ENCODE assay signal across 13 cellular contexts in the genomic region with DNA sequence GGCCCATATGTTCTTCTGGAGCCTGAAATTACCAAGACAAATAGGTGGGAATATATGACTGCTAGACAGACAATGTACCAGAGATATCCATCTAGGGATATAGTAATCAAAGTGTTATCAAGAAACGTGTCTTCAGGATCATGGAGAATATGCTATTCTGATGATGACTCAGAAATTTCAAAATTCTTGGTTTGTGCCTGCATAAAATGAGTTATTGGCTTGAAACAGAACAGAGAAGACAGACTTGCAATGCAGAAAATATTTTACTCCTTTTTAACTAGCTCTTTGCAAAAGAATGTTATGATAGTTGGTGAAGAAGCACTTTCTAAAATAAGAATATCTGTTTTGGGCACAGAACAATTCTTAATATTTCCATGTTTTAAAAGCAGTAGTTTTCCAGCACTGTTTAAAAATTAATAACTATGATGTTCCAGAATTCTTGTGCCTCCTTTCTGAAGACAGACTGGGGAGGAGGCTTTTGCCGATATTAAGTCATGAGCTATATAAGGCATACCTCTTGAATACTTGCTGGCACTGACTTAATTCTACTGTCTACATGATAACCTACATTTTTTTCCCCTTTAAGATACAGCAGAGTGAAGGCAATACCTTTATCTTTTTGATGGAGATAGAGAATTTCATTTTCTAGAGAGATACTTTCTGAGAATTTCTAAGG. TPM values are rescaled to one million over a fixed set of nuclear protein-coding genes. Genes with fewer than 3 reads are reported as not detected.
A peak's percentile ranks its signal among the peaks of the same experiment; 100 is the strongest.
DNase-seq lines count a peak whose midpoint lies in the region; ATAC-seq and TF ChIP-seq lines count a peak whose summit lies in the region.
"Had no signal": no experiment of that assay in that cellular context is flagged by ENCODE, and none has a peak within 500 bp of the region (broad histone marks: within the 10 kb centered on the region; RNA-seq: fewer than 3 reads in every experiment).

No MANE protein-coding gene starts in this region.

- H3K27me3 ChIP-seq in breast epithelium (no peaks in the 10 kb centered on the region), thyroid gland (no peaks in the 10 kb centered on the region), right lobe of liver (no peaks in the 10 kb centered on the region)

- no peaks in the 10 kb centered on the region for H3K36me3 ChIP-seq in breast epithelium
- H3K36me3 ChIP-seq in thyroid gland: no peaks in the 10 kb centered on the region
- no peaks in the 10 kb centered on the region for H3K36me3 ChIP-seq in right lobe of liver

- no peaks in the 10 kb centered on the region for H3K27me3 Mint-ChIP-seq in HFFc6 (ENCODE audit: insufficient read depth)
- H3K27me3 Mint-ChIP-seq in activated T-cell treated with anti-CD3 and anti-CD28 coated beads, Interleukin-2, amount 50 U/mL, for 4 hours (ENCODE audit: low read depth): peaks cover 8% of the 10 kb centered on the region

- H3K4me3 ChIP-seq in breast epithelium (no peak overlapping the region), thyroid gland (replicated peaks in 1 of 3) (no peak overlapping the region), right lobe of liver (no peak overlapping the region)

- intact Hi-C loops in breast epithelium (cut with DNase I; ENCODE audit: low total_unique reads): no loop called here
- intact Hi-C loops in thyroid gland (cut with DNase I): no loop called here
- intact Hi-C loops in right lobe of liver (cut with DNase I): no loop called here
- intact Hi-C loops in cardiac septum (cut with DNase I): no loop called here

- H3K36me3 Mint-ChIP-seq in HFFc6 (ENCODE audit: low read depth): no peaks in the 10 kb centered on the region
- H3K36me3 Mint-ChIP-seq in activated T-cell treated with anti-CD3 and anti-CD28 coated beads, Interleukin-2, amount 50 U/mL, for 4 hours (ENCODE audit: insufficient read depth): no peaks in the 10 kb centered on the region
- H3K36me3 Mint-ChIP-seq: CD8-positive, alpha-beta T cell had no signal

- no peak for TF ChIP-seq CTCF in HFFc6 (IDR thresholded peaks at IDR 0.05)
- TF ChIP-seq CTCF in breast epithelium (IDR thresholded peaks at IDR 0.05): no peak
- no peak for TF ChIP-seq CTCF in thyroid gland (IDR thresholded peaks at IDR 0.05)
- no peak for TF ChIP-seq CTCF in right lobe of liver (IDR thresholded peaks at IDR 0.05)

- peak overlapping the region; percentile 50 to 53 for H3K27ac ChIP-seq in breast epithelium
- peak overlapping the region in 2 of 3 donors; percentile 22 to 66 for H3K27ac ChIP-seq in thyroid gland
- H3K27ac ChIP-seq in right lobe of liver: no peak overlapping the region

- peaks cover 63% of the 10 kb centered on the region for H3K4me1 Mint-ChIP-seq in HFFc6 (ENCODE audit: low read depth)
- no peaks in the 10 kb centered on the region for H3K4me1 Mint-ChIP-seq in activated T-cell treated with anti-CD3 and anti-CD28 coated beads, Interleukin-2, amount 50 U/mL, for 4 hours (ENCODE audit: low read depth)
- H3K4me1 Mint-ChIP-seq: activated CD4-positive, alpha-beta T cell treated with anti-CD3 and anti-CD28 coated beads, Interleukin-2, amount 10 ng/mL, durations not matched to agents 7 days and 5 days had no signal

- ATAC-seq in right lobe of liver (no peak), GM21619 (IDR thresholded peaks at IDR 0.05; ENCODE audit: unreplicated experiment) (no peak)
- ATAC-seq in activated T-cell treated with anti-CD3 and anti-CD28 coated beads, Interleukin-2, amount 50 U/mL, for 4 hours: no peak
- ATAC-seq: CD8-positive, alpha-beta T cell; T-helper 17 cell had no signal

- H3K9me3 ChIP-seq in breast epithelium (no peaks in the 10 kb centered on the region), thyroid gland (no peaks in the 10 kb centered on the region), right lobe of liver (no peaks in the 10 kb centered on the region)

- H3K4me1 ChIP-seq in breast epithelium (no peaks in the 10 kb centered on the region), thyroid gland (peaks cover 14 to 29% of the 10 kb centered on the region in 2 donors), right lobe of liver (no peaks in the 10 kb centered on the region)

- whole genome bisulfite sequencing in thyroid gland, 2 donors: 75 to 79% methylated on average over 2 of the region's 2 CpGs
- 56% methylated on average over 2 of the region's 2 CpGs for WGBS in right lobe of liver (ENCODE audit: insufficient coverage, low coverage, low lambda C conversion rate, missing lambda C conversion rate)

- no peak for TF ChIP-seq POLR2A in breast epithelium (IDR thresholded peaks at IDR 0.05)
- TF ChIP-seq POLR2A in thyroid gland (IDR thresholded peaks at IDR 0.05): no peak
- TF ChIP-seq POLR2A in right lobe of liver (IDR thresholded peaks at IDR 0.05): no peak

- H3K9me3 Mint-ChIP-seq in HFFc6: no peaks in the 10 kb centered on the region
- no peaks in the 10 kb centered on the region for H3K9me3 Mint-ChIP-seq in activated T-cell treated with anti-CD3 and anti-CD28 coated beads, Interleukin-2, amount 50 U/mL, for 4 hours
- H3K9me3 Mint-ChIP-seq: activated CD4-positive, alpha-beta T cell treated with anti-CD3 and anti-CD28 coated beads, Interleukin-2, amount 10 ng/mL, durations not matched to agents 7 days and 5 days; CD8-positive, alpha-beta T cell had no signal

- DNase-seq in HFFc6: peak; percentile 68
- DNase-seq in breast epithelium (ENCODE audit: low spot score in 2 of 2): no peak
- DNase-seq in iris pigment epithelial cell (ENCODE audit: low read depth): peak; percentile 87
- no peak for DNase-seq in thyroid gland
- no peak for DNase-seq in right lobe of liver
- no peak for DNase-seq in activated T-cell treated with anti-CD3 and anti-CD28 coated beads, Interleukin-2, amount 50 U/mL, for 4 hours
- no peak for DNase-seq in cardiac septum (ENCODE audit: low spot score)
- DNase-seq: activated CD4-positive, alpha-beta T cell treated with anti-CD3 and anti-CD28 coated beads, Interleukin-2, amount 10 ng/mL, durations not matched to agents 7 days and 5 days; CD8-positive, alpha-beta T cell; NCI-H510A treated with DMSO at 0.1 percent for 48 hours; stimulated activated naive CD4-positive, alpha-beta T cell treated with Interleukin-2 at 50 U/mL for 16 hours; T-helper 17 cell had no signal

- peak overlapping the region; percentile 82 for H3K27ac Mint-ChIP-seq in HFFc6
- H3K27ac Mint-ChIP-seq: activated CD4-positive, alpha-beta T cell treated with anti-CD3 and anti-CD28 coated beads, Interleukin-2, amount 10 ng/mL, durations not matched to agents 7 days and 5 days; CD8-positive, alpha-beta T cell; T-helper 17 cell had no signal

- H3K4me3 Mint-ChIP-seq in HFFc6: peak overlapping the region; percentile 69
- H3K4me3 Mint-ChIP-seq in activated T-cell treated with anti-CD3 and anti-CD28 coated beads, Interleukin-2, amount 50 U/mL, for 4 hours: no peak overlapping the region
- H3K4me3 Mint-ChIP-seq: activated CD4-positive, alpha-beta T cell treated with anti-CD3 and anti-CD28 coated beads, Interleukin-2, amount 10 ng/mL, durations not matched to agents 7 days and 5 days; CD8-positive, alpha-beta T cell; T-helper 17 cell had no signal

RNA-seq across cellular contexts. Expression of a gene that starts 34.4 kb away (rescaled TPM):
- under 1 TPM in 5 of 6 experiments, not detected in 1; 0.15 to 0.45 (median 0.31) TPM for total RNA-seq in HFFc6 (2021; fragmentation: NEBNext Ultra II Directional; extraction: Animal tissue kit (Norgen Biotek cat#: 25700))
- total RNA-seq in breast epithelium: 1 to 10 TPM in 2 of 3 donors, under 1 TPM in 1; 0.16 to 1.3 (median 1.2) TPM
- total RNA-seq in thyroid gland: under 1 TPM in 2 of 4 donors, not detected in 2; 0.45 to 0.54 TPM
- total RNA-seq in right lobe of liver: not detected
- not detected for total RNA-seq in activated T-cell treated with anti-CD3 and anti-CD28 coated beads, Interleukin-2, amount 50 U/mL, for 4 hours
- not detected for total RNA-seq in cardiac septum
- total RNA-seq: activated CD4-positive, alpha-beta T cell treated with anti-CD3 and anti-CD28 coated beads, Interleukin-2, amount 10 ng/mL, durations not matched to agents 7 days and 5 days; CD8-positive, alpha-beta T cell; T-helper 17 cell had no signal

Comparison
In these comparisons a context has a peak if more than half of its experiments do, and no peak if none do; other contexts are left out.
1. DNase-seq: peak in HFFc6 (single experiment) and iris pigment epithelial cell (single experiment); none in breast epithelium (0 of 2), thyroid gland (0 of 2), right lobe of liver (0 of 3), activated T-cell treated with anti-CD3 and anti-CD28 coated beads, Interleukin-2, amount 50 U/mL, for 4 hours (single experiment) and cardiac septum (single experiment).
2. H3K27ac ChIP-seq: peak in breast epithelium (2 of 2) and thyroid gland (2 of 3); none in right lobe of liver (0 of 3).